25 cellular contexts compared by ENCODE assay signal in the genomic region with DNA sequence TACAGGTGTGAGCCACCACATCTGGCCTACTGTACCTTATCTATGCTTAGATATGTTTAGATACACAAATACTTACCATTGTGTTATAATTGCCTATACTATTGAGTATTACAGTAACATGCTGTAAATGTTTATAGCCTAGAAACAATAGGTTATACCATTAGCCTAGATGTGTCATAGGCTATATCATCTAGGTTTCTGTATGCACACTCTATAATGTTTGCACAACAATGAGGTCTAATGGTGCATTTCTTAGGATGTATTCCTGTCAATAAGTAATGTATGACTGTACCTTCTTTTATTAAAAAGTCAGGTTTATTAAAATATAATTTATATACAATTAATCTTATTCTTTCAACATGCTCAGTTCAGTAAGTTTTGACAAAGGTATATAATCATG.
"Had no signal": no experiment of that assay in that cellular context is flagged by ENCODE, and none has a peak within 500 bp of the region (broad histone marks: within the 10 kb centered on the region; RNA-seq: fewer than 3 reads in every experiment).

No MANE protein-coding gene starts in this region.

- H3K4me1 ChIP-seq: gastrocnemius medialis, parathyroid adenoma, psoas muscle, right atrium auricular region, testis, transverse colon had no signal

- H3K36me3 ChIP-seq: gastrocnemius medialis, right atrium auricular region, transverse colon had no signal

- H3K4me3 ChIP-seq: gastrocnemius medialis, psoas muscle, right atrium auricular region, testis, transverse colon had no signal

- H3K4me1 Mint-ChIP-seq: activated CD4-positive, alpha-beta memory T cell treated with anti-CD3 and anti-CD28 coated beads, Interleukin-2, amount 10 ng/mL, durations not matched to agents 7 days and 5 days; activated CD4-positive, alpha-beta T cell treated with anti-CD3 and anti-CD28 coated beads, Interleukin-2, amount 10 ng/mL, durations not matched to agents 24 days and 14 days; activated T-helper 17 cell treated with anti-CD3 and anti-CD28 coated beads, Interleukin-2, amount 50 U/mL, for 72 hours; memory B cell; naive thymus-derived CD8-positive, alpha-beta T cell; neural crest cell had no signal

- FAIRE-seq: kidney had no signal

- H2AFZ ChIP-seq: parathyroid adenoma had no signal

- H3K27ac Mint-ChIP-seq: activated CD4-positive, alpha-beta memory T cell treated with anti-CD3 and anti-CD28 coated beads, Interleukin-2, amount 10 ng/mL, durations not matched to agents 7 days and 5 days; activated CD4-positive, alpha-beta T cell treated with anti-CD3 and anti-CD28 coated beads, Interleukin-2, amount 10 ng/mL, durations not matched to agents 24 days and 14 days; activated T-helper 17 cell treated with anti-CD3 and anti-CD28 coated beads, Interleukin-2, amount 50 U/mL, for 72 hours; endodermal cell; memory B cell; naive thymus-derived CD8-positive, alpha-beta T cell had no signal

- H3K27me3 Mint-ChIP-seq: activated CD4-positive, alpha-beta memory T cell treated with anti-CD3 and anti-CD28 coated beads, Interleukin-2, amount 10 ng/mL, durations not matched to agents 7 days and 5 days; activated CD4-positive, alpha-beta T cell treated with anti-CD3 and anti-CD28 coated beads, Interleukin-2, amount 10 ng/mL, durations not matched to agents 24 days and 14 days; activated T-helper 17 cell treated with anti-CD3 and anti-CD28 coated beads, Interleukin-2, amount 50 U/mL, for 72 hours; memory B cell; naive thymus-derived CD8-positive, alpha-beta T cell had no signal

- H3K9ac ChIP-seq: parathyroid adenoma had no signal

- H3K27ac ChIP-seq: gastrocnemius medialis, parathyroid adenoma, psoas muscle, right atrium auricular region, testis, transverse colon had no signal

- H3K9me3 Mint-ChIP-seq: activated CD4-positive, alpha-beta T cell treated with anti-CD3 and anti-CD28 coated beads, Interleukin-2, amount 10 ng/mL, durations not matched to agents 24 days and 14 days; activated T-helper 17 cell treated with anti-CD3 and anti-CD28 coated beads, Interleukin-2, amount 50 U/mL, for 72 hours; endodermal cell; neural crest cell had no signal

- H3K9me3 ChIP-seq: gastrocnemius medialis, psoas muscle, right atrium auricular region, testis, transverse colon had no signal

- H3K27me3 ChIP-seq: gastrocnemius medialis, right atrium auricular region, testis, transverse colon had no signal

- H3K79me2 ChIP-seq: parathyroid adenoma had no signal

- H3K4me3 Mint-ChIP-seq: activated CD4-positive, alpha-beta memory T cell treated with anti-CD3 and anti-CD28 coated beads, Interleukin-2, amount 10 ng/mL, durations not matched to agents 7 days and 5 days; activated CD4-positive, alpha-beta T cell treated with anti-CD3 and anti-CD28 coated beads, Interleukin-2, amount 10 ng/mL, durations not matched to agents 24 days and 14 days; activated T-cell treated with anti-CD3 and anti-CD28 coated beads, Interleukin-2, amount 50 U/mL, for 4 hours; activated T-helper 17 cell treated with anti-CD3 and anti-CD28 coated beads, Interleukin-2, amount 50 U/mL, for 72 hours; endodermal cell; memory B cell; naive thymus-derived CD8-positive, alpha-beta T cell; neural crest cell had no signal

- ATAC-seq: activated T-cell treated with anti-CD3 and anti-CD28 coated beads, Interleukin-2, amount 50 U/mL, for 4 hours; activated T-helper 17 cell treated with anti-CD3 and anti-CD28 coated beads, Interleukin-2, amount 50 U/mL, for 72 hours; naive thymus-derived CD8-positive, alpha-beta T cell; psoas muscle had no signal

- DNase-seq: activated CD4-positive, alpha-beta memory T cell treated with anti-CD3 and anti-CD28 coated beads, Interleukin-2, amount 10 ng/mL, durations not matched to agents 7 days and 5 days; activated CD4-positive, alpha-beta T cell treated with anti-CD3 and anti-CD28 coated beads, Interleukin-2, amount 10 ng/mL, durations not matched to agents 24 days and 14 days; activated CD4-positive, CD25-positive, alpha-beta regulatory T cell treated with anti-CD3 and anti-CD28 coated beads, Interleukin-2, amount 50 U/mL, for 72 hours; activated gamma-delta T cell treated with Interleukin-2 at 50 U/mL for 16 hours; activated naive CD4-positive, alpha-beta T cell treated with anti-CD3 and anti-CD28 coated beads, Interleukin-2, amount 50 U/mL, for 16 hours; activated T-cell treated with anti-CD3 and anti-CD28 coated beads, Interleukin-2, amount 50 U/mL, for 4 hours; amniotic stem cell; central memory CD4-positive, alpha-beta T cell; endodermal cell; gastrocnemius medialis; glutamatergic neuron; kidney; naive thymus-derived CD8-positive, alpha-beta T cell; occipital lobe; psoas muscle; stimulated activated CD4-positive, alpha-beta T cell treated with anti-CD3 and anti-CD28 coated beads, Interleukin-2, amount 100 ng/mL, for 48 hours; stimulated activated naive CD4-positive, alpha-beta T cell treated with Interleukin-2 at 50 U/mL for 16 hours; T-helper 2 cell; testis; transverse colon had no signal

- H3K36me3 Mint-ChIP-seq: memory B cell; naive thymus-derived CD8-positive, alpha-beta T cell had no signal
